ENCODE assay signal across 21 cellular contexts in genomic region chr12:130357729-130358330, GRCh38. TPM values are rescaled to one million over a fixed set of nuclear protein-coding genes. Genes with fewer than 3 reads are reported as not detected.
DNase-seq lines count a peak whose midpoint lies in the region; ATAC-seq and TF ChIP-seq lines count a peak whose summit lies in the region.
"Had no signal": no experiment of that assay in that cellular context is flagged by ENCODE, and none has a peak within 500 bp of the region (broad histone marks: within the 10 kb centered on the region; RNA-seq: fewer than 3 reads in every experiment).

No MANE protein-coding gene starts in this region.

- H3K36me3 Mint-ChIP-seq in MCF 10A (ENCODE audit: insufficient read depth, unreplicated experiment) (peaks cover 6% of the 10 kb centered on the region), neural progenitor cell (no peaks in the 10 kb centered on the region)
- H3K36me3 Mint-ChIP-seq in naive thymus-derived CD8-positive, alpha-beta T cell = no peaks in the 10 kb centered on the region
- H3K36me3 Mint-ChIP-seq: CD14-positive monocyte, T-cell had no signal

- ATAC-seq in esophagus mucosa = peak; percentile 80
- ATAC-seq in naive thymus-derived CD8-positive, alpha-beta T cell = no peak
- ATAC-seq: Panc1, SK-N-SH treated with all-trans-retinoic acid at 6 μM for 48 hours, T-cell had no signal

- in situ Hi-C loops in mammary epithelial cell (cut with MboI; ENCODE audit: low sequenced_read_pairs in 2 of 2) = no loop called here

- H3K4me3 Mint-ChIP-seq in MCF 10A (ENCODE audit: unreplicated experiment) (no peak overlapping the region), neural progenitor cell (no peak overlapping the region)
- H3K4me3 Mint-ChIP-seq in naive thymus-derived CD8-positive, alpha-beta T cell = no peak overlapping the region
- H3K4me3 Mint-ChIP-seq: CD14-positive monocyte, T-cell had no signal

- H3K4me1 ChIP-seq in mammary epithelial cell (ENCODE audit: insufficient read depth, low read length) = no peaks in the 10 kb centered on the region
- peaks cover 21 to 40% of the 10 kb centered on the region in 2 donors for H3K4me1 ChIP-seq in thyroid gland
- peaks cover 3% of the 10 kb centered on the region for H3K4me1 ChIP-seq in neural progenitor cell

- H3K27me3 ChIP-seq in mammary epithelial cell (ENCODE audit: insufficient read depth, low read length) = no peaks in the 10 kb centered on the region
- no peaks in the 10 kb centered on the region for H3K27me3 ChIP-seq in thyroid gland
- H3K27me3 ChIP-seq in neural progenitor cell = peaks cover 7% of the 10 kb centered on the region

- POLR2A ChIA-PET in MCF 10A (lab: Yijun Ruan, JAX) (no interaction called here), RWPE1 (lab: Yijun Ruan, JAX; ENCODE audit: low non-redundant PET) (no interaction called here)
- POLR2A ChIA-PET in naive thymus-derived CD8-positive, alpha-beta T cell (lab: Charles Lee) = no interaction called here

- intact Hi-C loops in MCF 10A (cut with micrococcal nuclease) = no loop called here
- intact Hi-C loops in mammary epithelial cell (cut with micrococcal nuclease) = no loop called here
- intact Hi-C loops in thyroid gland (cut with DNase I) = no loop called here

- 30% methylated on average over 14 of the region's 14 CpGs for WGBS in mammary epithelial cell (ENCODE audit: low coverage, missing lambda C conversion rate)
- WGBS in thyroid gland, 2 donors = 57 to 60% methylated on average over 14 of the region's 14 CpGs

- H3K27me3 Mint-ChIP-seq in MCF 10A (ENCODE audit: insufficient read depth, unreplicated experiment) (no peaks in the 10 kb centered on the region), neural progenitor cell (ENCODE audit: insufficient read depth, low read depth) (peaks cover 4% of the 10 kb centered on the region)
- peaks cover 8 to 61% (median 24%) of the 10 kb centered on the region in 5 donors for H3K27me3 Mint-ChIP-seq in naive thymus-derived CD8-positive, alpha-beta T cell

- H3K9me3 Mint-ChIP-seq in MCF 10A (ENCODE audit: unreplicated experiment) (no peaks in the 10 kb centered on the region), neural progenitor cell (no peaks in the 10 kb centered on the region)
- peaks cover 0 to 7% (median 2%) of the 10 kb centered on the region in 9 donors for H3K9me3 Mint-ChIP-seq in naive thymus-derived CD8-positive, alpha-beta T cell

- H3K9ac ChIP-seq in mammary epithelial cell (ENCODE audit: insufficient read depth, low read length) = no peak overlapping the region
- no peak overlapping the region for H3K9ac ChIP-seq in neural progenitor cell

- H3K9me3 ChIP-seq in mammary epithelial cell (replicated peaks; ENCODE audit: insufficient read depth, low read length) (peaks cover 7% of the 10 kb centered on the region), thyroid gland (no peaks in the 10 kb centered on the region), neural progenitor cell (ENCODE audit: low read depth) (no peaks in the 10 kb centered on the region)

- H3K79me2 ChIP-seq in mammary epithelial cell (ENCODE audit: insufficient read depth, low read length) (no peaks in the 10 kb centered on the region), neural progenitor cell (ENCODE audit: low read depth) (no peaks in the 10 kb centered on the region)

- no peak for TF ChIP-seq POLR2A in thyroid gland (IDR thresholded peaks at IDR 0.05)

- TF ChIP-seq CTCF in MCF 10A (IDR thresholded peaks at IDR 0.05; ENCODE audit: unreplicated experiment) (no peak), mammary epithelial cell (conservative IDR thresholded peaks at IDR 0.05 in 1 of 2, IDR thresholded peaks at IDR 0.05 in 1 of 2; ENCODE audit: extremely low read depth in 1 of 2, insufficient read depth in 1 of 2, low read depth in 1 of 2, low read length in 2 of 2) (no peak), RWPE1 (conservative IDR thresholded peaks at IDR 0.05; ENCODE audit: low read depth) (no peak), thyroid gland (IDR thresholded peaks at IDR 0.05) (no peak), neural progenitor cell (IDR thresholded peaks at IDR 0.05) (no peak)

- DNase-seq in MCF 10A (ENCODE audit: unreplicated experiment) (peak; percentile 5), mammary epithelial cell (no peak), RWPE1 (ENCODE audit: low spot score) (peak; percentile 38), thyroid gland (no peak), neural progenitor cell (ENCODE audit: low spot score) (no peak), cerebellum (ENCODE audit: low spot score) (no peak)
- no peak for DNase-seq in naive thymus-derived CD8-positive, alpha-beta T cell
- DNase-seq: 8988T; AML-193; MV-4-11; NCI-H1694 treated with DMSO at 0.1 percent for 48 hours; NCI-H2227 treated with DMSO at 0.1 percent for 48 hours; NK-92 treated with Interleukin-12 subunit alpha and Interleukin-12 subunit beta, amount 100 ng/mL, for 24 hours; T-cell had no signal

- H3K27ac ChIP-seq in mammary epithelial cell (ENCODE audit: insufficient read depth, low read depth, low read length) (no peak overlapping the region), RWPE1 (no peak overlapping the region), thyroid gland (peak overlapping the region in 2 of 3 donors; percentile 19 to 52), neural progenitor cell (no peak overlapping the region)
- H3K27ac ChIP-seq: HL-60 had no signal

- H3K4me3 ChIP-seq in mammary epithelial cell (replicated peaks in 1 of 3; ENCODE audit: insufficient read depth in 1 of 3, low read depth in 2 of 3, low read length in 3 of 3) (no peak overlapping the region), thyroid gland (replicated peaks in 1 of 3) (no peak overlapping the region), neural progenitor cell (no peak overlapping the region)

- H3K4me1 Mint-ChIP-seq in MCF 10A (ENCODE audit: insufficient read depth, unreplicated experiment) (peaks cover 6% of the 10 kb centered on the region), neural progenitor cell (peaks cover 12% of the 10 kb centered on the region)
- H3K4me1 Mint-ChIP-seq in naive thymus-derived CD8-positive, alpha-beta T cell = peaks cover 0 to 2% (median 0%) of the 10 kb centered on the region in 4 donors
- H3K4me1 Mint-ChIP-seq: CD14-positive monocyte, T-cell had no signal

- dilution Hi-C loops in mammary epithelial cell (cut with HindIII; ENCODE audit: low sequenced_read_pairs) = no loop called here

- no peak overlapping the region for H2AFZ ChIP-seq in mammary epithelial cell (ENCODE audit: low read depth, low read length)
- no peak overlapping the region for H2AFZ ChIP-seq in neural progenitor cell (replicated peaks)

- H3K27ac Mint-ChIP-seq in MCF 10A (ENCODE audit: low read depth, unreplicated experiment) (no peak overlapping the region), neural progenitor cell (no peak overlapping the region)
- no peak overlapping the region for H3K27ac Mint-ChIP-seq in naive thymus-derived CD8-positive, alpha-beta T cell
- H3K27ac Mint-ChIP-seq: T-cell had no signal

- no peak overlapping the region for H3K4me2 ChIP-seq in mammary epithelial cell (ENCODE audit: insufficient read depth, low read depth, low read length)
- H3K4me2 ChIP-seq in neural progenitor cell = no peak overlapping the region

- no peaks in the 10 kb centered on the region for H3F3A ChIP-seq in neural progenitor cell (ENCODE audit: low read depth)

- no TSS peak for BruUV-seq in MCF 10A (replicated peaks; lab: Mats Ljungman, UMichigan)
- BruUV-seq in mammary epithelial cell (replicated peaks; lab: Mats Ljungman, UMichigan) = no TSS peak

- H3K36me3 ChIP-seq in mammary epithelial cell (ENCODE audit: insufficient read depth, low read length) = no peaks in the 10 kb centered on the region
- no peaks in the 10 kb centered on the region for H3K36me3 ChIP-seq in thyroid gland
- no peaks in the 10 kb centered on the region for H3K36me3 ChIP-seq in neural progenitor cell

- no peaks in the 10 kb centered on the region for H4K20me1 ChIP-seq in mammary epithelial cell (ENCODE audit: insufficient read depth, low read length)
- H4K20me1 ChIP-seq in neural progenitor cell (ENCODE audit: low read depth) = no peaks in the 10 kb centered on the region

- CTCF ChIA-PET in MCF 10A (lab: Yijun Ruan, JAX) (interaction anchor here (0.7 to 1.3 kb wide), 3 partner anchors 63 to 402 kb away, joined by 3 to 4 read pairs (median 3); no protein-coding TSS in a partner anchor), mammary epithelial cell (lab: Charles Lee; ENCODE audit: low non-redundant PET) (no interaction called here), RWPE1 (lab: Yijun Ruan, JAX) (interaction anchor here (0.7 kb wide), 1 partner anchor 64 kb away, joined by 3 read pairs; no protein-coding TSS in a partner anchor)

RNA-seq across cellular contexts. Expression of gene PIWIL1, which starts 20.1 kb away (rescaled TPM):
- total RNA-seq in MCF 10A (2022) (not detected in 2 replicates), mammary epithelial cell (not detected), esophagus mucosa (not detected), thyroid gland (1 to 10 TPM in 1 of 4 donors, under 1 TPM in 2, not detected in 1; 0.22 to 1.5 (median 0.67) TPM), neural progenitor cell (ENCODE audit: low replicate concordance) (not detected in 2 replicates), cerebellum (0.45 TPM)
- polyA plus RNA-seq in mammary epithelial cell = not detected
- not detected for polyA minus RNA-seq in mammary epithelial cell
- not detected for total RNA-seq in naive thymus-derived CD8-positive, alpha-beta T cell
- polyA plus RNA-seq in naive thymus-derived CD8-positive, alpha-beta T cell = not detected
- total RNA-seq: HT-29, T-cell had no signal
- polyA plus RNA-seq: AG04450, CD14-positive monocyte had no signal

Comparison
In these comparisons a context has a peak if more than half of its experiments do, and no peak if none do; other contexts are left out.
1. DNase-seq: peak in MCF 10A (single experiment) and RWPE1 (single experiment); none in mammary epithelial cell (single experiment), thyroid gland (0 of 2), naive thymus-derived CD8-positive, alpha-beta T cell (0 of 10), neural progenitor cell (single experiment) and cerebellum (single experiment).
2. H3K27ac ChIP-seq: peak in thyroid gland (2 of 3); none in mammary epithelial cell (single experiment), RWPE1 (single experiment) and neural progenitor cell (single experiment).